1 cellular context compared by ENCODE assay signal in the genomic region with DNA sequence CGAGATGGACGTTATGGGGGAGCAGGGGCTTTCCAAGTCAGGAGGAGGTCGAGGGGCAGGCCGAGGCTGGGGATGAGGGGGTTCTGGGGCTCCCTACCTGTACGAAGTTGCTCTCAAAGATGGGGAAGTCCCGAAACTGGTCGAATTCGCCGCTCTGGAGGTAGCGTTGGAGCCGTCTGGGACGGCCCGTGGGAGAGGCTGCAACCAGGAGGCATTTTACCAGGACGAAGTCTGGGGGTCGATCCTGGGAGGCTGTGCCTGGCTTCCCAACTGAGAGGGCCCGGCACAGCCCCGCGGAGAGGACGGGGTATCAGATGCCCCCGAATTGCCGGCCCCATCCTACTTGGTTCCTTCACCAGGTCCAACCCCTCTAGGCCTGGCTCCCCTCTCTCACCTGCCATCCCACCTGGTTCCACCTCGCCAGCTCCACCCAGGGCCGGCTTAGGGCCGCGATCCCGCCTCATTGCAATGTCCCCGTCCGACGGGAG.
TF ChIP-seq lines count a peak whose summit lies in the region.

No MANE protein-coding gene starts in this region.

TF ChIP-seq in GM23338, 12 proteins besides CTCF, POLR2A, EP300 and RAD21 (continued from another document):
- TF ChIP-seq, protein P1, sequence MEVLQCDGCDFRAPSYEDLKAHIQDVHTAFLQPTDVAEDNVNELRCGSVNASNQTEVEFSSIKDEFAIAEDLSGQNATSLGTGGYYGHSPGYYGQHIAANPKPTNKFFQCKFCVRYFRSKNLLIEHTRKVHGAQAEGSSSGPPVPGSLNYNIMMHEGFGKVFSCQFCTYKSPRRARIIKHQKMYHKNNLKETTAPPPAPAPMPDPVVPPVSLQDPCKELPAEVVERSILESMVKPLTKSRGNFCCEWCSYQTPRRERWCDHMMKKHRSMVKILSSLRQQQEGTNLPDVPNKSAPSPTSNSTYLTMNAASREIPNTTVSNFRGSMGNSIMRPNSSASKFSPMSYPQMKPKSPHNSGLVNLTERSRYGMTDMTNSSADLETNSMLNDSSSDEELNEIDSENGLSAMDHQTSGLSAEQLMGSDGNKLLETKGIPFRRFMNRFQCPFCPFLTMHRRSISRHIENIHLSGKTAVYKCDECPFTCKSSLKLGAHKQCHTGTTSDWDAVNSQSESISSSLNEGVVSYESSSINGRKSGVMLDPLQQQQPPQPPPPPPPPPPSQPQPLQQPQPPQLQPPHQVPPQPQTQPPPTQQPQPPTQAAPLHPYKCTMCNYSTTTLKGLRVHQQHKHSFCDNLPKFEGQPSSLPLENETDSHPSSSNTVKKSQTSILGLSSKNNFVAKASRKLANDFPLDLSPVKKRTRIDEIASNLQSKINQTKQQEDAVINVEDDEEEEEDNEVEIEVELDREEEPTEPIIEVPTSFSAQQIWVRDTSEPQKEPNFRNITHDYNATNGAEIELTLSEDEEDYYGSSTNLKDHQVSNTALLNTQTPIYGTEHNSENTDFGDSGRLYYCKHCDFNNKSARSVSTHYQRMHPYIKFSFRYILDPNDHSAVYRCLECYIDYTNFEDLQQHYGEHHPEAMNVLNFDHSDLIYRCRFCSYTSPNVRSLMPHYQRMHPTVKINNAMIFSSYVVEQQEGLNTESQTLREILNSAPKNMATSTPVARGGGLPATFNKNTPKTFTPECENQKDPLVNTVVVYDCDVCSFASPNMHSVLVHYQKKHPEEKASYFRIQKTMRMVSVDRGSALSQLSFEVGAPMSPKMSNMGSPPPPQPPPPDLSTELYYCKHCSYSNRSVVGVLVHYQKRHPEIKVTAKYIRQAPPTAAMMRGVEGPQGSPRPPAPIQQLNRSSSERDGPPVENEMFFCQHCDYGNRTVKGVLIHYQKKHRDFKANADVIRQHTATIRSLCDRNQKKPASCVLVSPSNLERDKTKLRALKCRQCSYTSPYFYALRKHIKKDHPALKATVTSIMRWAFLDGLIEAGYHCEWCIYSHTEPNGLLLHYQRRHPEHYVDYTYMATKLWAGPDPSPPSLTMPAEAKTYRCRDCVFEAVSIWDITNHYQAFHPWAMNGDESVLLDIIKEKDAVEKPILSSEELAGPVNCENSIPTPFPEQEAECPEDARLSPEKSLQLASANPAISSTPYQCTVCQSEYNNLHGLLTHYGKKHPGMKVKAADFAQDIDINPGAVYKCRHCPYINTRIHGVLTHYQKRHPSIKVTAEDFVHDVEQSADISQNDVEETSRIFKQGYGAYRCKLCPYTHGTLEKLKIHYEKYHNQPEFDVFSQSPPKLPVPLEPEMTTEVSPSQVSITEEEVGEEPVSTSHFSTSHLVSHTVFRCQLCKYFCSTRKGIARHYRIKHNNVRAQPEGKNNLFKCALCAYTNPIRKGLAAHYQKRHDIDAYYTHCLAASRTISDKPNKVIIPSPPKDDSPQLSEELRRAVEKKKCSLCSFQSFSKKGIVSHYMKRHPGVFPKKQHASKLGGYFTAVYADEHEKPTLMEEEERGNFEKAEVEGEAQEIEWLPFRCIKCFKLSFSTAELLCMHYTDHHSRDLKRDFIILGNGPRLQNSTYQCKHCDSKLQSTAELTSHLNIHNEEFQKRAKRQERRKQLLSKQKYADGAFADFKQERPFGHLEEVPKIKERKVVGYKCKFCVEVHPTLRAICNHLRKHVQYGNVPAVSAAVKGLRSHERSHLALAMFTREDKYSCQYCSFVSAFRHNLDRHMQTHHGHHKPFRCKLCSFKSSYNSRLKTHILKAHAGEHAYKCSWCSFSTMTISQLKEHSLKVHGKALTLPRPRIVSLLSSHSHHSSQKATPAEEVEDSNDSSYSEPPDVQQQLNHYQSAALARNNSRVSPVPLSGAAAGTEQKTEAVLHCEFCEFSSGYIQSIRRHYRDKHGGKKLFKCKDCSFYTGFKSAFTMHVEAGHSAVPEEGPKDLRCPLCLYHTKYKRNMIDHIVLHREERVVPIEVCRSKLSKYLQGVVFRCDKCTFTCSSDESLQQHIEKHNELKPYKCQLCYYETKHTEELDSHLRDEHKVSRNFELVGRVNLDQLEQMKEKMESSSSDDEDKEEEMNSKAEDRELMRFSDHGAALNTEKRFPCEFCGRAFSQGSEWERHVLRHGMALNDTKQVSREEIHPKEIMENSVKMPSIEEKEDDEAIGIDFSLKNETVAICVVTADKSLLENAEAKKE (CRISPR knock-in tag; IDR thresholded peaks at IDR 0.05) = no peak
- TF ChIP-seq, protein P2, sequence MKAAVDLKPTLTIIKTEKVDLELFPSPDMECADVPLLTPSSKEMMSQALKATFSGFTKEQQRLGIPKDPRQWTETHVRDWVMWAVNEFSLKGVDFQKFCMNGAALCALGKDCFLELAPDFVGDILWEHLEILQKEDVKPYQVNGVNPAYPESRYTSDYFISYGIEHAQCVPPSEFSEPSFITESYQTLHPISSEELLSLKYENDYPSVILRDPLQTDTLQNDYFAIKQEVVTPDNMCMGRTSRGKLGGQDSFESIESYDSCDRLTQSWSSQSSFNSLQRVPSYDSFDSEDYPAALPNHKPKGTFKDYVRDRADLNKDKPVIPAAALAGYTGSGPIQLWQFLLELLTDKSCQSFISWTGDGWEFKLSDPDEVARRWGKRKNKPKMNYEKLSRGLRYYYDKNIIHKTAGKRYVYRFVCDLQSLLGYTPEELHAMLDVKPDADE (IDR thresholded peaks at IDR 0.05) = no peak
- TF ChIP-seq, protein P3, sequence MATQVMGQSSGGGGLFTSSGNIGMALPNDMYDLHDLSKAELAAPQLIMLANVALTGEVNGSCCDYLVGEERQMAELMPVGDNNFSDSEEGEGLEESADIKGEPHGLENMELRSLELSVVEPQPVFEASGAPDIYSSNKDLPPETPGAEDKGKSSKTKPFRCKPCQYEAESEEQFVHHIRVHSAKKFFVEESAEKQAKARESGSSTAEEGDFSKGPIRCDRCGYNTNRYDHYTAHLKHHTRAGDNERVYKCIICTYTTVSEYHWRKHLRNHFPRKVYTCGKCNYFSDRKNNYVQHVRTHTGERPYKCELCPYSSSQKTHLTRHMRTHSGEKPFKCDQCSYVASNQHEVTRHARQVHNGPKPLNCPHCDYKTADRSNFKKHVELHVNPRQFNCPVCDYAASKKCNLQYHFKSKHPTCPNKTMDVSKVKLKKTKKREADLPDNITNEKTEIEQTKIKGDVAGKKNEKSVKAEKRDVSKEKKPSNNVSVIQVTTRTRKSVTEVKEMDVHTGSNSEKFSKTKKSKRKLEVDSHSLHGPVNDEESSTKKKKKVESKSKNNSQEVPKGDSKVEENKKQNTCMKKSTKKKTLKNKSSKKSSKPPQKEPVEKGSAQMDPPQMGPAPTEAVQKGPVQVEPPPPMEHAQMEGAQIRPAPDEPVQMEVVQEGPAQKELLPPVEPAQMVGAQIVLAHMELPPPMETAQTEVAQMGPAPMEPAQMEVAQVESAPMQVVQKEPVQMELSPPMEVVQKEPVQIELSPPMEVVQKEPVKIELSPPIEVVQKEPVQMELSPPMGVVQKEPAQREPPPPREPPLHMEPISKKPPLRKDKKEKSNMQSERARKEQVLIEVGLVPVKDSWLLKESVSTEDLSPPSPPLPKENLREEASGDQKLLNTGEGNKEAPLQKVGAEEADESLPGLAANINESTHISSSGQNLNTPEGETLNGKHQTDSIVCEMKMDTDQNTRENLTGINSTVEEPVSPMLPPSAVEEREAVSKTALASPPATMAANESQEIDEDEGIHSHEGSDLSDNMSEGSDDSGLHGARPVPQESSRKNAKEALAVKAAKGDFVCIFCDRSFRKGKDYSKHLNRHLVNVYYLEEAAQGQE (IDR thresholded peaks at IDR 0.05; ENCODE audit: unreplicated experiment) = no peak
- no peak for TF ChIP-seq ZNF331 (CRISPR knock-in tag; IDR thresholded peaks at IDR 0.05; ENCODE audit: low read depth)
